8 cellular contexts compared by ENCODE assay signal in the genomic region with DNA sequence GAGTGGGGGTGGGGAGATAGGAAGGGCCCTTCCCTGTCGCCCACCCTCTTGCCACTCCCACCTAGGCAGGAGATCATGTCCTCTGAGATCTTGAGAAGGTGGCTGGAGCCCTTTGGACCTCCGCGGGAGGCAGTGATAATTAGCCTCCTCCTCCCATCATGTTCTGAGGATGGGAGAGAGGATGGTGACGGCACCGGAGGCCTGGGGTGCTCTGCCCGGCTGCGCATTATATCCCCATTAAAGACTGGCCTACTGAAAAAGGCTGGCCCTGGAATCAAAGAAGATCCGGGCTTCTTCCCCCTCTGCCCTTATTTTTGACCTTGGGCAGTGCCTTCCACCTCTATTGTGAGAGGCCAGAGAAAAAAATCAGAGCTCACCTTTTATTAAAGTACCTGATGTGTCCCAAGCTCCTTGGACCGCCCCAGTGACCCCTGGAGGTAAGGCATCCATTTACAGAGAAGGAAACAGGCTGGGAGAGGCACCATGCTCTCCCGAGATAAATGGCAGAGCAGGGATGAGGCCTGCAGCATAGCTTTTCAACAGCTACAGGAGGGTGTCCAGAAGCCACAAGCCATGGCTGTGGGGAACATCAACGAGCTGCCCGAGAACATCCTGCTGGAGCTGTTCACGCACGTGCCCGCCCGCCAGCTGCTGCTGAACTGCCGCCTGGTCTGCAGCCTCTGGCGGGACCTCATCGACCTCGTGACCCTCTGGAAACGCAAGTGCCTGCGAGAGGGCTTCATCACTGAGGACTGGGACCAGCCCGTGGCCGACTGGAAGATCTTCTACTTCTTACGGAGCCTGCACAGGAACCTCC. TPM values are rescaled to one million over a fixed set of nuclear protein-coding genes. Genes with fewer than 3 reads are reported as not detected.
DNase-seq lines count a peak whose midpoint lies in the region; ATAC-seq, FAIRE-seq and TF ChIP-seq lines count a peak whose summit lies in the region.

No MANE protein-coding gene starts in this region.

- H3K9me3 Mint-ChIP-seq in memory B cell = no peaks in the 10 kb centered on the region

- SMC1A ChIA-PET in GM12878 (lab: Charles Lee; ENCODE audit: uncharacterized antibody, unreplicated experiment) = interaction anchor here (0.7 to 1.2 kb wide), 3 partner anchors 55 to 87 kb away, joined by 3 to 6 read pairs (median 4); no protein-coding TSS in a partner anchor

- 67% methylated on average over 24 of the region's 25 CpGs for WGBS in GM12878 (ENCODE audit: insufficient coverage, insufficient replicate concordance, low lambda C conversion rate, missing lambda C conversion rate)

- no peak for TF ChIP-seq RAD21 in GM12878 (IDR thresholded peaks at IDR 0.05; ENCODE audit: insufficient read depth, low read depth, low read length)

- TF ChIP-seq POLR2A in GM12878 (IDR thresholded peaks at IDR 0.05; ENCODE audit: low read depth, low read length) = no peak

- H3K4me3 Mint-ChIP-seq in memory B cell = peak overlapping the region; percentile 83

- intact Hi-C loops in left cardiac atrium (cut with DNase I) (no loop called here), GM12878 (cut with micrococcal nuclease; ENCODE audit: unreplicated experiment) (no loop called here), upper lobe of right lung (cut with DNase I) (no loop called here)

- in situ Hi-C loops in GM12878 (cut with MboI) = loop anchor here (5.0 kb wide), 1 partner anchor 62 kb away; no protein-coding TSS in a partner anchor

- FAIRE-seq in GM12878 (lab: Jason Lieb, UNC) (no peak), RCC 7860 (lab: Jason Lieb, UNC) (no peak)

- peaks cover 14% of the 10 kb centered on the region for H3K4me1 Mint-ChIP-seq in memory B cell

- H3K36me3 Mint-ChIP-seq in memory B cell = peaks cover 3% of the 10 kb centered on the region

- H3K36me3 ChIP-seq in cardiac muscle cell (peaks cover 16% of the 10 kb centered on the region), GM12878 (ENCODE audit: control insufficient read depth in 2 of 2, insufficient read depth in 2 of 2, low read length in 1 of 2) (peaks cover 0 to 5% of the 10 kb centered on the region in 2 experiments; a peak in 1 of 4 replicates), upper lobe of right lung (peaks cover 12% of the 10 kb centered on the region)

- ATAC-seq in left cardiac atrium = no peak
- no peak for ATAC-seq in GM12878
- ATAC-seq in memory B cell (ENCODE audit: low read depth) = no peak
- no peak for ATAC-seq in upper lobe of right lung
- no peak for ATAC-seq in GM18907 (IDR thresholded peaks at IDR 0.05; ENCODE audit: unreplicated experiment)

- H3K27ac Mint-ChIP-seq in memory B cell = no peak overlapping the region

- H3K27ac ChIP-seq in cardiac muscle cell = no peak overlapping the region
- no peak overlapping the region for H3K27ac ChIP-seq in GM12878 (ENCODE audit: control insufficient read depth, insufficient read depth)
- no peak overlapping the region for H3K27ac ChIP-seq in upper lobe of right lung

- POLR2A ChIA-PET in GM12878 (lab: Charles Lee) = interaction anchor here (0.7 to 1.2 kb wide), 4 partner anchors 8 to 80 kb away, joined by 3 to 5 read pairs (median 4); partner anchors contain the start of genes AGTRAP, FBXO6 and MAD2L2

- H3K4me3 ChIP-seq in cardiac muscle cell (peak overlapping the region; percentile 65), GM12878 (peak overlapping the region; percentile 80), upper lobe of right lung (peak overlapping the region; percentile 57)

- RAD21 ChIA-PET in GM12878 (lab: Charles Lee; ENCODE audit: unreplicated experiment) = interaction anchor here (0.7 to 2.0 kb wide), 3 partner anchors 9 to 618 kb away, joined by 4 to 9 read pairs (median 7); partner anchors contain the start of gene FBXO6

- H3K27me3 ChIP-seq in cardiac muscle cell (peaks cover 13% of the 10 kb centered on the region), GM12878 (replicated peaks in 1 of 2; ENCODE audit: control insufficient read depth in 2 of 2, insufficient read depth in 2 of 2, low read length in 1 of 2) (no peaks in the 10 kb centered on the region; a peak in 2 of 4 replicates), upper lobe of right lung (no peaks in the 10 kb centered on the region)

- CTCF ChIA-PET in GM12878 (lab: Yijun Ruan, JAX) = interaction anchor here (1.2 to 2.5 kb wide), 4 partner anchors 10 to 80 kb away, joined by 3 to 10 read pairs (median 7); no protein-coding TSS in a partner anchor

- peak overlapping the region; percentile 44 for H2AFZ ChIP-seq in GM12878 (ENCODE audit: control insufficient read depth, low read depth, low read length)

- no peaks in the 10 kb centered on the region for H3K27me3 Mint-ChIP-seq in memory B cell

- no peaks in the 10 kb centered on the region for H3K79me2 ChIP-seq in GM12878 (ENCODE audit: control insufficient read depth, insufficient read depth, low read length)

- peak overlapping the region; percentile 60 for H3K9ac ChIP-seq in GM12878 (ENCODE audit: control insufficient read depth, insufficient read depth, low read length)

- no peak for TF ChIP-seq EP300 in GM12878 (IDR thresholded peaks at IDR 0.05; ENCODE audit: borderline replicate concordance in 1 of 2, control insufficient read depth in 1 of 2, low read depth in 2 of 2, low read length in 2 of 2)

- no TSS peak for BruUV-seq in GM12878 (replicated peaks; lab: Mats Ljungman, UMichigan)

- H3K9me3 ChIP-seq in cardiac muscle cell (ENCODE audit: low read depth) = no peaks in the 10 kb centered on the region
- H3K9me3 ChIP-seq in GM12878 (replicated peaks; ENCODE audit: control insufficient read depth, insufficient read depth, low read length) = no peaks in the 10 kb centered on the region
- H3K9me3 ChIP-seq in upper lobe of right lung = no peaks in the 10 kb centered on the region

- H3K4me2 ChIP-seq in GM12878 (ENCODE audit: control insufficient read depth, insufficient read depth) = peak overlapping the region; percentile 84

- DNase-seq in cardiac muscle cell (ENCODE audit: low read depth in 1 of 2, low spot score in 1 of 2) (no peak), left cardiac atrium (no peak), GM12878 (ENCODE audit: low read depth, low spot score) (no peak), memory B cell (ENCODE audit: low spot score in 2 of 2) (no peak), upper lobe of right lung (no peak), RCC 7860 (ENCODE audit: low spot score) (no peak), NCI-H1092 (lab: John Stamatoyannopoulos, UW) (no peak)

- H3K4me1 ChIP-seq in cardiac muscle cell (ENCODE audit: low read depth) (peaks cover 6% of the 10 kb centered on the region), GM12878 (ENCODE audit: control insufficient read depth, insufficient read depth, low read length) (peaks cover 5% of the 10 kb centered on the region), upper lobe of right lung (peaks cover 13% of the 10 kb centered on the region)

- TF ChIP-seq CTCF in cardiac muscle cell (IDR thresholded peaks at IDR 0.05; ENCODE audit: low read depth, low read length) (no peak), GM12878 (IDR thresholded peaks at IDR 0.05 in 2 of 3, conservative IDR thresholded peaks at IDR 0.05 in 1 of 3; ENCODE audit: control insufficient read depth in 2 of 3, extremely low read depth in 1 of 3, insufficient read depth in 1 of 3, low read depth in 3 of 3, low read length in 3 of 3) (no peak), upper lobe of right lung (IDR thresholded peaks at IDR 0.05) (no peak)

- no peaks in the 10 kb centered on the region for H4K20me1 ChIP-seq in GM12878 (ENCODE audit: control insufficient read depth, insufficient read depth)

RNA-seq across cellular contexts. Expression of gene FBXO44, which starts 0.8 kb away (rescaled TPM):
- total RNA-seq in cardiac muscle cell = 53.0 and 58.8 TPM in 2 replicates
- polyA plus RNA-seq in cardiac muscle cell = 43.6 and 57.0 TPM in 2 replicates
- total RNA-seq in left cardiac atrium = 10 to 100 TPM; 18.7 to 22.3 TPM
- total RNA-seq in GM12878 (2013; cell fraction: nucleolus; rRNA removed) = 28.0 and 33.3 TPM in 2 replicates
- total RNA-seq in GM12878 (2014; rRNA removed) = 9.4 and 10.0 TPM in 2 replicates
- 4.2 and 4.8 TPM in 2 replicates for total RNA-seq in GM12878 (2014; rRNA removed; fragmentation: Illumina TruSeq; extraction: Trizol)
- 12.9 and 13.2 TPM in 2 replicates for total RNA-seq in GM12878 (2021)
- 5.1 TPM for polyA plus RNA-seq in GM12878 (2011; ENCODE audit: low read depth)
- polyA plus RNA-seq in GM12878 (2011; rRNA removed) = 4.1 and 6.3 TPM in 2 replicates
- 10.1 and 14.8 TPM in 2 replicates for polyA plus RNA-seq in GM12878 (2011; cell fraction: cytosol; rRNA removed)
- 56.2 and 62.8 TPM in 2 replicates for polyA plus RNA-seq in GM12878 (2011; cell fraction: nucleus; rRNA removed)
- 18.5 and 22.0 TPM in 2 replicates for polyA plus RNA-seq in GM12878 (2012)
- 1.1 and 4.0 TPM in 2 replicates for polyA plus RNA-seq in GM12878 (2014; fragmentation: Illumina TruSeq; extraction: Trizol)
- polyA plus RNA-seq in GM12878 (2014; fragmentation: Nextera tagmentation; extraction: Ambion mirVana) = 1 to 10 TPM in 1 of 2 experiments, under 1 TPM in 1; 0.77 to 1.5 TPM
- 17.5 and 22.4 TPM in 2 replicates for polyA plus RNA-seq in GM12878 (2014; rRNA removed)
- polyA plus RNA-seq in GM12878 (2016; fragmentation: Nextera tagmentation; extraction: Ambion mirVana) = 10 to 100 TPM; 11.7 to 12.9 TPM
- polyA minus RNA-seq in GM12878 (2011; rRNA and poly(A)+ RNA removed) = 5.9 and 11.3 TPM in 2 replicates
- 2.4 and 5.2 TPM in 2 replicates for polyA minus RNA-seq in GM12878 (2011; cell fraction: cytosol; rRNA and poly(A)+ RNA removed)
- polyA minus RNA-seq in GM12878 (2011; cell fraction: nucleus; rRNA and poly(A)+ RNA removed) = 21.2 and 22.9 TPM in 2 replicates
- total RNA-seq in upper lobe of right lung = 19.8 TPM

RNA-seq across cellular contexts. Expression of gene FBXO2, which starts 1.2 kb away (rescaled TPM):
- total RNA-seq in cardiac muscle cell = 15.8 and 20.9 TPM in 2 replicates
- 28.3 and 29.8 TPM in 2 replicates for polyA plus RNA-seq in cardiac muscle cell
- 1 to 10 TPM; 3.9 to 7.9 TPM for total RNA-seq in left cardiac atrium
- not detected in 2 replicates for total RNA-seq in GM12878 (2013; cell fraction: nucleolus; rRNA removed)
- 0.06 and 0.11 TPM in 2 replicates for total RNA-seq in GM12878 (2014; rRNA removed)
- not detected in 2 replicates for total RNA-seq in GM12878 (2014; rRNA removed; fragmentation: Illumina TruSeq; extraction: Trizol)
- total RNA-seq in GM12878 (2021) = 0.32 and 0.41 TPM in 2 replicates
- 0.29 TPM for polyA plus RNA-seq in GM12878 (2011; ENCODE audit: low read depth)
- 0.15 and 0.17 TPM in 2 replicates for polyA plus RNA-seq in GM12878 (2011; rRNA removed)
- polyA plus RNA-seq in GM12878 (2011; cell fraction: cytosol; rRNA removed) = 0.15 and 0.22 TPM in 2 replicates
- 0.30 and 0.38 TPM in 2 replicates for polyA plus RNA-seq in GM12878 (2011; cell fraction: nucleus; rRNA removed)
- 0.49 and 0.93 TPM in 2 replicates for polyA plus RNA-seq in GM12878 (2012)
- 0.10 TPM in 1 of 2 replicates, not detected in the other for polyA plus RNA-seq in GM12878 (2014; fragmentation: Illumina TruSeq; extraction: Trizol)
- polyA plus RNA-seq in GM12878 (2014; fragmentation: Nextera tagmentation; extraction: Ambion mirVana) = under 1 TPM in 1 of 2 experiments, not detected in 1; 0.07 TPM
- polyA plus RNA-seq in GM12878 (2014; rRNA removed) = 0.22 and 0.56 TPM in 2 replicates
- under 1 TPM in 1 of 2 experiments, not detected in 1; 0.24 TPM for polyA plus RNA-seq in GM12878 (2016; fragmentation: Nextera tagmentation; extraction: Ambion mirVana)
- polyA minus RNA-seq in GM12878 (2011; rRNA and poly(A)+ RNA removed) = 0.15 and 0.57 TPM in 2 replicates
- not detected in 2 replicates for polyA minus RNA-seq in GM12878 (2011; cell fraction: cytosol; rRNA and poly(A)+ RNA removed)
- not detected in 2 replicates for polyA minus RNA-seq in GM12878 (2011; cell fraction: nucleus; rRNA and poly(A)+ RNA removed)
- 11.2 TPM for total RNA-seq in upper lobe of right lung

RNA-seq across cellular contexts. Expression of gene FBXO6, which starts 8.5 kb away (rescaled TPM):
- total RNA-seq in cardiac muscle cell (9.2 and 9.4 TPM in 2 replicates), left cardiac atrium (1 to 10 TPM; 6.1 to 7.4 TPM), GM12878 (2014; rRNA removed) (37.1 TPM in 2 replicates), GM12878 (2014; rRNA removed; fragmentation: Illumina TruSeq; extraction: Trizol) (15.7 and 16.8 TPM in 2 replicates), GM12878 (2021) (15.9 and 17.8 TPM in 2 replicates), upper lobe of right lung (16.7 TPM)
- polyA plus RNA-seq in cardiac muscle cell (10.3 and 15.0 TPM in 2 replicates), GM12878 (2011; rRNA removed) (9.2 and 17.0 TPM in 2 replicates), GM12878 (2014; fragmentation: Illumina TruSeq; extraction: Trizol) (10.5 and 18.4 TPM in 2 replicates), GM12878 (2014; fragmentation: Nextera tagmentation; extraction: Ambion mirVana) (1 to 10 TPM; 6.0 to 9.3 TPM), GM12878 (2014; rRNA removed) (38.2 and 42.1 TPM in 2 replicates), GM12878 (2016; fragmentation: Nextera tagmentation; extraction: Ambion mirVana) (10 to 100 TPM; 26.7 to 32.4 TPM)
- total RNA-seq in GM12878 (2013; cell fraction: nucleolus; rRNA removed) = 2.1 and 2.8 TPM in 2 replicates
- 6.0 TPM for polyA plus RNA-seq in GM12878 (2011; ENCODE audit: low read depth)
- 22.8 and 30.1 TPM in 2 replicates for polyA plus RNA-seq in GM12878 (2011; cell fraction: cytosol; rRNA removed)
- 7.0 and 8.4 TPM in 2 replicates for polyA plus RNA-seq in GM12878 (2011; cell fraction: nucleus; rRNA removed)
- polyA plus RNA-seq in GM12878 (2012) = 10.7 and 13.9 TPM in 2 replicates
- polyA minus RNA-seq in GM12878 (2011; rRNA and poly(A)+ RNA removed) = 8.3 and 19.1 TPM in 2 replicates
- polyA minus RNA-seq in GM12878 (2011; cell fraction: cytosol; rRNA and poly(A)+ RNA removed) = 5.1 TPM in 2 replicates
- 1.1 and 3.2 TPM in 2 replicates for polyA minus RNA-seq in GM12878 (2011; cell fraction: nucleus; rRNA and poly(A)+ RNA removed)

RNA-seq across cellular contexts. Expression of gene MAD2L2, which starts 25.5 kb away (rescaled TPM):
- total RNA-seq in cardiac muscle cell (92.7 and 102 TPM in 2 replicates), left cardiac atrium (10 to 100 TPM; 20.0 to 24.0 TPM), GM12878 (2014; rRNA removed) (88.3 and 95.0 TPM in 2 replicates), GM12878 (2014; rRNA removed; fragmentation: Illumina TruSeq; extraction: Trizol) (32.8 and 37.2 TPM in 2 replicates), GM12878 (2021) (58.0 and 59.1 TPM in 2 replicates), upper lobe of right lung (23.5 TPM)
- polyA plus RNA-seq in cardiac muscle cell (115 and 148 TPM in 2 replicates), GM12878 (2011; rRNA removed) (33.2 and 48.3 TPM in 2 replicates), GM12878 (2014; fragmentation: Illumina TruSeq; extraction: Trizol) (21.5 and 42.6 TPM in 2 replicates), GM12878 (2014; fragmentation: Nextera tagmentation; extraction: Ambion mirVana) (1 to 10 TPM; 3.5 to 8.0 TPM), GM12878 (2014; rRNA removed) (80.5 and 85.1 TPM in 2 replicates), GM12878 (2016; fragmentation: Nextera tagmentation; extraction: Ambion mirVana) (10 to 100 TPM; 75.4 to 86.5 TPM)
- total RNA-seq in GM12878 (2013; cell fraction: nucleolus; rRNA removed) = 28.5 and 28.7 TPM in 2 replicates
- 25.5 TPM for polyA plus RNA-seq in GM12878 (2011; ENCODE audit: low read depth)
- polyA plus RNA-seq in GM12878 (2011; cell fraction: cytosol; rRNA removed) = 91.7 and 111 TPM in 2 replicates
- 79.7 and 86.5 TPM in 2 replicates for polyA plus RNA-seq in GM12878 (2011; cell fraction: nucleus; rRNA removed)
- polyA plus RNA-seq in GM12878 (2012) = 46.9 and 51.3 TPM in 2 replicates
- 35.5 and 55.6 TPM in 2 replicates for polyA minus RNA-seq in GM12878 (2011; rRNA and poly(A)+ RNA removed)
- 14.3 and 15.2 TPM in 2 replicates for polyA minus RNA-seq in GM12878 (2011; cell fraction: cytosol; rRNA and poly(A)+ RNA removed)
- 20.7 and 30.7 TPM in 2 replicates for polyA minus RNA-seq in GM12878 (2011; cell fraction: nucleus; rRNA and poly(A)+ RNA removed)

RNA-seq across cellular contexts. Expression of gene DRAXIN, which starts 36.0 kb away (rescaled TPM):
- 0.25 and 0.36 TPM in 2 replicates for total RNA-seq in cardiac muscle cell
- 0.27 TPM in 1 of 2 replicates, not detected in the other for polyA plus RNA-seq in cardiac muscle cell
- under 1 TPM in 1 of 2 donors, not detected in 1; 0.06 TPM for total RNA-seq in left cardiac atrium
- not detected in 2 replicates for total RNA-seq in GM12878 (2013; cell fraction: nucleolus; rRNA removed)
- not detected in 2 replicates for total RNA-seq in GM12878 (2014; rRNA removed)
- 0.04 and 0.05 TPM in 2 replicates for total RNA-seq in GM12878 (2014; rRNA removed; fragmentation: Illumina TruSeq; extraction: Trizol)
- 0.05 TPM in 1 of 2 replicates, not detected in the other for total RNA-seq in GM12878 (2021)
- not detected for polyA plus RNA-seq in GM12878 (2011; ENCODE audit: low read depth)
- polyA plus RNA-seq in GM12878 (2011; rRNA removed) = 0.01 TPM in 2 replicates
- 0.01 and 0.02 TPM in 2 replicates for polyA plus RNA-seq in GM12878 (2011; cell fraction: cytosol; rRNA removed)
- 0.04 TPM in 1 of 2 replicates, not detected in the other for polyA plus RNA-seq in GM12878 (2011; cell fraction: nucleus; rRNA removed)
- polyA plus RNA-seq in GM12878 (2012) = 0.05 and 0.06 TPM in 2 replicates
- not detected in 2 replicates for polyA plus RNA-seq in GM12878 (2014; fragmentation: Illumina TruSeq; extraction: Trizol)
- polyA plus RNA-seq in GM12878 (2014; fragmentation: Nextera tagmentation; extraction: Ambion mirVana) = under 1 TPM in 1 of 2 experiments, not detected in 1; 0.02 TPM
- 0.01 TPM in 2 replicates for polyA plus RNA-seq in GM12878 (2014; rRNA removed)
- polyA plus RNA-seq in GM12878 (2016; fragmentation: Nextera tagmentation; extraction: Ambion mirVana) = under 1 TPM; 0.03 to 0.04 TPM
- polyA minus RNA-seq in GM12878 (2011; rRNA and poly(A)+ RNA removed) = not detected in 2 replicates
- not detected in 2 replicates for polyA minus RNA-seq in GM12878 (2011; cell fraction: cytosol; rRNA and poly(A)+ RNA removed)
- not detected in 2 replicates for polyA minus RNA-seq in GM12878 (2011; cell fraction: nucleus; rRNA and poly(A)+ RNA removed)
- 0.09 TPM for total RNA-seq in upper lobe of right lung
